Comparison of ENCODE assay signal across 14 cellular contexts in the genomic region with DNA sequence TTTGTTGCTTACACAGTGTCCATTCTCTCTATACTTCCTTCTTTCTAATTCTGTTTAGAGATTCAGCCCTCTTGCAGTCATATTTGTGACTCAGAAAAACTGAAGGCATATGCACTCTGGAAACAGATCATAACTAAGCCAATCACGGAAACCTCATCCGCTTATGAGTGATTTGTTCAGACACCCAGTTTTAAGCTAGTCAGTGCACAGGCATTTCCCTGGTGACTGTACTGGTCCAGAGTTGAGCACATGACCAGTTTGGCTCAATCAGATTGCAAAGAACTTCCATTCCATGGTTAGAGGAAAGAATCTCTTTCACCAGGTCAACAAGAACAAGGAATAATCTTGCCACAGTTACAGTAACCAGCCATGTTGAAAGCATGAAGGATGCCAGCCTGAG.
DNase-seq lines count a peak whose midpoint lies in the region; ATAC-seq and TF ChIP-seq lines count a peak whose summit lies in the region.
"Had no signal": no experiment of that assay in that cellular context is flagged by ENCODE, and none has a peak within 500 bp of the region (broad histone marks: within the 10 kb centered on the region; RNA-seq: fewer than 3 reads in every experiment).

No MANE protein-coding gene starts in this region.

- no peak for ATAC-seq in lower lobe of right lung
- ATAC-seq: activated naive CD4-positive, alpha-beta T cell treated with anti-CD3 and anti-CD28 coated beads, Interleukin-2, amount 50 U/mL, for 72 hours; GM23338; K562 had no signal

- H3K27ac ChIP-seq in RWPE1 (no peak overlapping the region; the same call in 1 of the 2 replicates), lower lobe of right lung (no peak overlapping the region)
- H3K27ac ChIP-seq: testis had no signal

- intact Hi-C loops in lower lobe of right lung (cut with DNase I), result no loop called here

- DNase-seq in GM04504 (ENCODE audit: low read depth) (peak; percentile 92), RWPE1 (ENCODE audit: low spot score) (peak; percentile 83), epithelial cell of proximal tubule (ENCODE audit: low read depth) (peak; percentile 29), renal cortical epithelial cell (ENCODE audit: low read depth) (peak; percentile 68), 8988T (no peak), medulla oblongata (ENCODE audit: extremely low spot score) (no peak), lower lobe of right lung (no peak), BE2C (no peak)
- DNase-seq: activated CD8-positive, alpha-beta memory T cell treated with anti-CD3 and anti-CD28 coated beads for 24 hours; NCI-H2107; testis had no signal

- no peaks in the 10 kb centered on the region for H3K36me3 ChIP-seq in lower lobe of right lung
- H3K36me3 ChIP-seq in BE2C, result no peaks in the 10 kb centered on the region

- H3K4me1 ChIP-seq in lower lobe of right lung (no peaks in the 10 kb centered on the region), BE2C (no peaks in the 10 kb centered on the region)
- H3K4me1 ChIP-seq: testis had no signal

- CTCF ChIA-PET in RWPE1 (lab: Yijun Ruan, JAX), result no interaction called here

- POLR2A ChIA-PET in RWPE1 (lab: Yijun Ruan, JAX; ENCODE audit: low non-redundant PET), result no interaction called here

- H3K27me3 ChIP-seq in lower lobe of right lung (ENCODE audit: low read depth) (no peaks in the 10 kb centered on the region), BE2C (no peaks in the 10 kb centered on the region)
- H3K27me3 ChIP-seq: testis had no signal

- H3K9me3 ChIP-seq in lower lobe of right lung (peaks cover 5% of the 10 kb centered on the region), BE2C (no peaks in the 10 kb centered on the region)
- H3K9me3 ChIP-seq: testis had no signal

- H3K4me3 ChIP-seq in epithelial cell of proximal tubule (ENCODE audit: low read depth, low read length) (no peak overlapping the region), lower lobe of right lung (no peak overlapping the region), BE2C (ENCODE audit: low read depth, low read length) (no peak overlapping the region)
- H3K4me3 ChIP-seq: GM23338, K562, testis had no signal

- TF ChIP-seq CTCF in RWPE1 (conservative IDR thresholded peaks at IDR 0.05; ENCODE audit: low read depth) (no peak), epithelial cell of proximal tubule (conservative IDR thresholded peaks at IDR 0.05; ENCODE audit: low read depth, low read length) (no peak), lower lobe of right lung (IDR thresholded peaks at IDR 0.05) (no peak), BE2C (IDR thresholded peaks at IDR 0.05; ENCODE audit: low read depth, low read length) (no peak)

Comparison
In these comparisons a context has a peak if more than half of its experiments do, and no peak if none do; other contexts are left out.
1. DNase-seq: peak in GM04504 (single experiment), RWPE1 (single experiment), epithelial cell of proximal tubule (single experiment) and renal cortical epithelial cell (single experiment); none in 8988T (single experiment), medulla oblongata (single experiment), lower lobe of right lung (single experiment) and BE2C (single experiment).